ENCODE assay signal across 1 cellular context in the genomic region with DNA sequence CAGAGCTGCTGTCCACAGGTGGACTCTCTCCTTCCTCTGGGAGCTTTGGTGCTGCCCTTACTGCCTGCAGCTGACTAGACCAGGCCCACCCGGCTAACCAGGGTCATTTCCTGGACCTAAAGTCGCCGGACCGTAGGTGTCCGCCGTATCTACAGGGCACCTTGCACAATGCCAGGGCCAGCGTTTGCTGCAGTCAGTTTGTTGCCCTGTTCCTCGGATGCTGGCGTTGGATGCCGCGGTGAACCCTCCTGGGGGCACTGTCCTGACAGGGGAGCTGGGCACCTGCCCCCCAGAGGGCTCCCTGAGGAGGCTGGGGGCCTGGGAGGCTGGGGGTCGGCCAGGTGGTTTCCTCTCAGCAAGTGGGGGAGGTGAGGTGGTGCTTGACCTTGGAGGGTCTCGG.
TF ChIP-seq lines count a peak whose summit lies in the region.

No MANE protein-coding gene starts in this region.

TF ChIP-seq in GM23338, 12 proteins besides CTCF, POLR2A, EP300 and RAD21 (continued from another document):
- TF ChIP-seq, protein P1, sequence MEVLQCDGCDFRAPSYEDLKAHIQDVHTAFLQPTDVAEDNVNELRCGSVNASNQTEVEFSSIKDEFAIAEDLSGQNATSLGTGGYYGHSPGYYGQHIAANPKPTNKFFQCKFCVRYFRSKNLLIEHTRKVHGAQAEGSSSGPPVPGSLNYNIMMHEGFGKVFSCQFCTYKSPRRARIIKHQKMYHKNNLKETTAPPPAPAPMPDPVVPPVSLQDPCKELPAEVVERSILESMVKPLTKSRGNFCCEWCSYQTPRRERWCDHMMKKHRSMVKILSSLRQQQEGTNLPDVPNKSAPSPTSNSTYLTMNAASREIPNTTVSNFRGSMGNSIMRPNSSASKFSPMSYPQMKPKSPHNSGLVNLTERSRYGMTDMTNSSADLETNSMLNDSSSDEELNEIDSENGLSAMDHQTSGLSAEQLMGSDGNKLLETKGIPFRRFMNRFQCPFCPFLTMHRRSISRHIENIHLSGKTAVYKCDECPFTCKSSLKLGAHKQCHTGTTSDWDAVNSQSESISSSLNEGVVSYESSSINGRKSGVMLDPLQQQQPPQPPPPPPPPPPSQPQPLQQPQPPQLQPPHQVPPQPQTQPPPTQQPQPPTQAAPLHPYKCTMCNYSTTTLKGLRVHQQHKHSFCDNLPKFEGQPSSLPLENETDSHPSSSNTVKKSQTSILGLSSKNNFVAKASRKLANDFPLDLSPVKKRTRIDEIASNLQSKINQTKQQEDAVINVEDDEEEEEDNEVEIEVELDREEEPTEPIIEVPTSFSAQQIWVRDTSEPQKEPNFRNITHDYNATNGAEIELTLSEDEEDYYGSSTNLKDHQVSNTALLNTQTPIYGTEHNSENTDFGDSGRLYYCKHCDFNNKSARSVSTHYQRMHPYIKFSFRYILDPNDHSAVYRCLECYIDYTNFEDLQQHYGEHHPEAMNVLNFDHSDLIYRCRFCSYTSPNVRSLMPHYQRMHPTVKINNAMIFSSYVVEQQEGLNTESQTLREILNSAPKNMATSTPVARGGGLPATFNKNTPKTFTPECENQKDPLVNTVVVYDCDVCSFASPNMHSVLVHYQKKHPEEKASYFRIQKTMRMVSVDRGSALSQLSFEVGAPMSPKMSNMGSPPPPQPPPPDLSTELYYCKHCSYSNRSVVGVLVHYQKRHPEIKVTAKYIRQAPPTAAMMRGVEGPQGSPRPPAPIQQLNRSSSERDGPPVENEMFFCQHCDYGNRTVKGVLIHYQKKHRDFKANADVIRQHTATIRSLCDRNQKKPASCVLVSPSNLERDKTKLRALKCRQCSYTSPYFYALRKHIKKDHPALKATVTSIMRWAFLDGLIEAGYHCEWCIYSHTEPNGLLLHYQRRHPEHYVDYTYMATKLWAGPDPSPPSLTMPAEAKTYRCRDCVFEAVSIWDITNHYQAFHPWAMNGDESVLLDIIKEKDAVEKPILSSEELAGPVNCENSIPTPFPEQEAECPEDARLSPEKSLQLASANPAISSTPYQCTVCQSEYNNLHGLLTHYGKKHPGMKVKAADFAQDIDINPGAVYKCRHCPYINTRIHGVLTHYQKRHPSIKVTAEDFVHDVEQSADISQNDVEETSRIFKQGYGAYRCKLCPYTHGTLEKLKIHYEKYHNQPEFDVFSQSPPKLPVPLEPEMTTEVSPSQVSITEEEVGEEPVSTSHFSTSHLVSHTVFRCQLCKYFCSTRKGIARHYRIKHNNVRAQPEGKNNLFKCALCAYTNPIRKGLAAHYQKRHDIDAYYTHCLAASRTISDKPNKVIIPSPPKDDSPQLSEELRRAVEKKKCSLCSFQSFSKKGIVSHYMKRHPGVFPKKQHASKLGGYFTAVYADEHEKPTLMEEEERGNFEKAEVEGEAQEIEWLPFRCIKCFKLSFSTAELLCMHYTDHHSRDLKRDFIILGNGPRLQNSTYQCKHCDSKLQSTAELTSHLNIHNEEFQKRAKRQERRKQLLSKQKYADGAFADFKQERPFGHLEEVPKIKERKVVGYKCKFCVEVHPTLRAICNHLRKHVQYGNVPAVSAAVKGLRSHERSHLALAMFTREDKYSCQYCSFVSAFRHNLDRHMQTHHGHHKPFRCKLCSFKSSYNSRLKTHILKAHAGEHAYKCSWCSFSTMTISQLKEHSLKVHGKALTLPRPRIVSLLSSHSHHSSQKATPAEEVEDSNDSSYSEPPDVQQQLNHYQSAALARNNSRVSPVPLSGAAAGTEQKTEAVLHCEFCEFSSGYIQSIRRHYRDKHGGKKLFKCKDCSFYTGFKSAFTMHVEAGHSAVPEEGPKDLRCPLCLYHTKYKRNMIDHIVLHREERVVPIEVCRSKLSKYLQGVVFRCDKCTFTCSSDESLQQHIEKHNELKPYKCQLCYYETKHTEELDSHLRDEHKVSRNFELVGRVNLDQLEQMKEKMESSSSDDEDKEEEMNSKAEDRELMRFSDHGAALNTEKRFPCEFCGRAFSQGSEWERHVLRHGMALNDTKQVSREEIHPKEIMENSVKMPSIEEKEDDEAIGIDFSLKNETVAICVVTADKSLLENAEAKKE (CRISPR knock-in tag; IDR thresholded peaks at IDR 0.05): no peak
- TF ChIP-seq EZH2phosphoT487 (IDR thresholded peaks at IDR 0.05; ENCODE audit: unreplicated experiment) (no peak), POLR2AphosphoS5 (IDR thresholded peaks at IDR 0.05; ENCODE audit: low read depth) (no peak), ZNF331 (CRISPR knock-in tag; IDR thresholded peaks at IDR 0.05; ENCODE audit: low read depth) (no peak), JUNB (IDR thresholded peaks at IDR 0.05; ENCODE audit: unreplicated experiment) (no peak), STAT1 (IDR thresholded peaks at IDR 0.05; ENCODE audit: unreplicated experiment) (no peak), CREB1 (CRISPR knock-in tag; IDR thresholded peaks at IDR 0.05; ENCODE audit: low read depth) (no peak)
- TF ChIP-seq, protein P2, sequence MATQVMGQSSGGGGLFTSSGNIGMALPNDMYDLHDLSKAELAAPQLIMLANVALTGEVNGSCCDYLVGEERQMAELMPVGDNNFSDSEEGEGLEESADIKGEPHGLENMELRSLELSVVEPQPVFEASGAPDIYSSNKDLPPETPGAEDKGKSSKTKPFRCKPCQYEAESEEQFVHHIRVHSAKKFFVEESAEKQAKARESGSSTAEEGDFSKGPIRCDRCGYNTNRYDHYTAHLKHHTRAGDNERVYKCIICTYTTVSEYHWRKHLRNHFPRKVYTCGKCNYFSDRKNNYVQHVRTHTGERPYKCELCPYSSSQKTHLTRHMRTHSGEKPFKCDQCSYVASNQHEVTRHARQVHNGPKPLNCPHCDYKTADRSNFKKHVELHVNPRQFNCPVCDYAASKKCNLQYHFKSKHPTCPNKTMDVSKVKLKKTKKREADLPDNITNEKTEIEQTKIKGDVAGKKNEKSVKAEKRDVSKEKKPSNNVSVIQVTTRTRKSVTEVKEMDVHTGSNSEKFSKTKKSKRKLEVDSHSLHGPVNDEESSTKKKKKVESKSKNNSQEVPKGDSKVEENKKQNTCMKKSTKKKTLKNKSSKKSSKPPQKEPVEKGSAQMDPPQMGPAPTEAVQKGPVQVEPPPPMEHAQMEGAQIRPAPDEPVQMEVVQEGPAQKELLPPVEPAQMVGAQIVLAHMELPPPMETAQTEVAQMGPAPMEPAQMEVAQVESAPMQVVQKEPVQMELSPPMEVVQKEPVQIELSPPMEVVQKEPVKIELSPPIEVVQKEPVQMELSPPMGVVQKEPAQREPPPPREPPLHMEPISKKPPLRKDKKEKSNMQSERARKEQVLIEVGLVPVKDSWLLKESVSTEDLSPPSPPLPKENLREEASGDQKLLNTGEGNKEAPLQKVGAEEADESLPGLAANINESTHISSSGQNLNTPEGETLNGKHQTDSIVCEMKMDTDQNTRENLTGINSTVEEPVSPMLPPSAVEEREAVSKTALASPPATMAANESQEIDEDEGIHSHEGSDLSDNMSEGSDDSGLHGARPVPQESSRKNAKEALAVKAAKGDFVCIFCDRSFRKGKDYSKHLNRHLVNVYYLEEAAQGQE (IDR thresholded peaks at IDR 0.05; ENCODE audit: unreplicated experiment): no peak
